ENCODE assay signal across 7 cellular contexts in the genomic region with DNA sequence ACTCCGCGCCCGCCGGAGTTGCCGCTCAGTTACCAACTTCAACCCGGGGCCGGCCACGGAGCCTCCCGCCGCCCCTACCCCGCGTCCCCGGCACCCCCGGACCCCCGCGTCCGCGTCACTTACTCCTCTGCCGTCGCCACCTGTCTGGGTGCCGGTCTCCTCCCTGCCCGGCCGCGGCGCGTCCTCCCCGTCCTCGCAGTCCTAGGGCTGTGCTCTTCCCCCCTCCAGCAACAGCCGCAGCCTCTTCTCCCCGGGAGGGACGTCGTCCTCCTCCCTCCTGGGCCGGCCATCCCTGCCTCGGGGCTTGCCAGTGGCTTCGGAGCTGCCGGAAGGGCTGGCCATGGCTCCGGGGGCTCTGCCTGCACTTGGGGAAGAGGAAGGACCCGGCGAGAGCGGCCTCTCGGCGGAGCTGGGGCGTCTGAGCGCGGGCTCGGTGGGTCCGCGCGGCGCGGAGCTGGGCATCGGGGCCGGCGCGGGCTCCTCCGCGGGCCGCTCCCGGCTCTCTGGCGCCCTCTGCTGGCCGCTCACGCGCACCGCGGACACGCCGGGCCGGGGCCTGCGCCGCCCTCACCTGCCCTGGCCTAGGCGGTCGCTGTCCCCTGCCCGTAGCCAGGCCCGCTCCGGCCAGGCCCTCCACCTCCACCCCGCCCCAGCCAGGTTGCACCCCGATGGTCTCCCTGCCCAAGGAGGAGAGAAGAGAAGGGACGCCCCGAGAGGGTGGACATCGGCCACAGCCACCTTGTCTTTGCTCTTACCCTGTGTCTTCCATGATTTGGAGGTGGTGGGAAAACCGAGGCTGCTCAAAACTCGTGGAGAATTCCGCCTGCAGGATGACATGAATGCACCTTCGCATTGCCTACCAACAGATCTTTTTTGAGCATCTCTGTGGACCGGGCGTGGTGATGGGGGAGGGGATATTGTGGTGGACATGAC. TPM values are rescaled to one million over a fixed set of nuclear protein-coding genes. Genes with fewer than 3 reads are reported as not detected.
DNase-seq lines count a peak whose midpoint lies in the region; ATAC-seq and TF ChIP-seq lines count a peak whose summit lies in the region.
"Not testable (repeated sequence)": the region's sequence is repeated elsewhere in the genome, so short reads cannot be mapped to it uniquely, and the experiment has no call there.

No MANE protein-coding gene starts in this region.

- WGBS in esophagus muscularis mucosa, result 35% methylated on average over 7 of the region's 86 CpGs
- 3 to 4% methylated on average over 57 to 78 of the region's 86 CpGs for WGBS in lung, 2 donors

- peak overlapping the region; percentile 46 for H3K4me3 Mint-ChIP-seq in T-helper 1 cell treated with Interleukin-12 subunit alpha and Interleukin-12 subunit beta and Interleukin-4 antibody, amounts not matched to agents 30 μg/mL and 1 μg/mL, for 36 hours

- H3K36me3 Mint-ChIP-seq in T-helper 1 cell treated with Interleukin-12 subunit alpha and Interleukin-12 subunit beta and Interleukin-4 antibody, amounts not matched to agents 30 μg/mL and 1 μg/mL, for 36 hours (ENCODE audit: low read depth), result not testable (repeated sequence)

- not testable (repeated sequence) for H3K9me3 Mint-ChIP-seq in T-helper 1 cell treated with Interleukin-12 subunit alpha and Interleukin-12 subunit beta and Interleukin-4 antibody, amounts not matched to agents 30 μg/mL and 1 μg/mL, for 36 hours

- H3K4me1 Mint-ChIP-seq in T-helper 1 cell treated with Interleukin-12 subunit alpha and Interleukin-12 subunit beta and Interleukin-4 antibody, amounts not matched to agents 30 μg/mL and 1 μg/mL, for 36 hours (ENCODE audit: low read depth), result not testable (repeated sequence)

- not testable (repeated sequence) for TF ChIP-seq EP300 in esophagus muscularis mucosa (IDR thresholded peaks at IDR 0.05)

- TF ChIP-seq CTCF in esophagus muscularis mucosa (IDR thresholded peaks at IDR 0.05) (peak; percentile 67 to 79 (median 75)), lung (IDR thresholded peaks at IDR 0.05; ENCODE audit: control extremely low read depth, extremely low read depth) (peak; percentile 57)

- not testable (repeated sequence) for ATAC-seq in lung (ENCODE audit: insufficient read depth, low FRiP score)

- H3K4me1 ChIP-seq in esophagus muscularis mucosa; lung (ENCODE audit: control insufficient read depth in 2 of 2, insufficient read depth in 2 of 2, low read length in 2 of 2): not testable (repeated sequence)

- TF ChIP-seq POLR2A in esophagus muscularis mucosa (IDR thresholded peaks at IDR 0.05; ENCODE audit: low read depth), result not testable (repeated sequence)

- H3K27me3 Mint-ChIP-seq in T-helper 1 cell treated with Interleukin-12 subunit alpha and Interleukin-12 subunit beta and Interleukin-4 antibody, amounts not matched to agents 30 μg/mL and 1 μg/mL, for 36 hours (ENCODE audit: low read depth), result peaks cover 50% of the 10 kb centered on the region

- H3K36me3 ChIP-seq in esophagus muscularis mucosa; lung (ENCODE audit: control insufficient read depth in 2 of 2, insufficient read depth in 2 of 2, low read length in 2 of 2): not testable (repeated sequence)

- H3K27ac Mint-ChIP-seq in T-helper 1 cell treated with Interleukin-12 subunit alpha and Interleukin-12 subunit beta and Interleukin-4 antibody, amounts not matched to agents 30 μg/mL and 1 μg/mL, for 36 hours, result not testable (repeated sequence)

- peak overlapping the region; percentile 47; the same call in 1 of the 2 replicates for H3K4me3 ChIP-seq in GM08714 (ENCODE audit: low read length)
- H3K4me3 ChIP-seq in esophagus muscularis mucosa, result peak overlapping the region; percentile 57 to 68 (median 60)
- not testable (repeated sequence) for H3K4me3 ChIP-seq in lung

- peak overlapping the region in 1 of 4 donors; percentile 42 for H3K27ac ChIP-seq in esophagus muscularis mucosa (replicated peaks in 1 of 4)
- H3K27ac ChIP-seq in lung (ENCODE audit: low read depth in 1 of 2, low read length in 1 of 2), result not testable (repeated sequence)

- not testable (repeated sequence) for H3K9me3 ChIP-seq in esophagus muscularis mucosa; lung (ENCODE audit: control insufficient read depth in 2 of 2, insufficient read depth in 1 of 2, low read length in 1 of 2)

- DNase-seq in NCI-H1092 treated with DMSO at 0.1 percent for 48 hours (lab: John Stamatoyannopoulos, UW) (peak; percentile 39), lung (ENCODE audit: low spot score) (peak; percentile 46)
- DNase-seq in activated effector memory CD4-positive, alpha-beta T cell treated with anti-CD3 and anti-CD28 coated beads, Interleukin-2, amount 50 U/mL, for 16 hours, result peak; percentile 90
- not testable (repeated sequence) for DNase-seq in esophagus muscularis mucosa (ENCODE audit: extremely low spot score)
- peak; percentile 10 to 43 for DNase-seq in stimulated activated CD4-positive, alpha-beta T cell treated with anti-CD3 and anti-CD28 coated beads, Interleukin-15, amount 100 ng/mL, for 48 hours (ENCODE audit: low read depth in 2 of 2)

- H3K27me3 ChIP-seq in esophagus muscularis mucosa, result peaks cover 0 to 42% (median 0%) of the 10 kb centered on the region in 4 donors
- H3K27me3 ChIP-seq in lung (ENCODE audit: control insufficient read depth, insufficient read depth), result not testable (repeated sequence)

- intact Hi-C loops in esophagus muscularis mucosa (cut with DNase I), result loop anchor here (2.0 kb wide), 1 partner anchor 60 kb away; no protein-coding TSS in a partner anchor

RNA-seq across cellular contexts. Expression of a gene that starts 28.4 kb away (rescaled TPM):
- total RNA-seq in esophagus muscularis mucosa, result under 1 TPM in 1 of 4 donors, not detected in 3; 0.33 TPM
- total RNA-seq in lung, result under 1 TPM in 1 of 2 donors, not detected in 1; 0.40 TPM
- polyA plus RNA-seq in lung, result under 1 TPM; 0.14 to 0.22 TPM
